8 cellular contexts compared by ENCODE assay signal in genomic region chr2:25981596-25982272, GRCh38.
A peak's percentile ranks its signal among the peaks of the same experiment; 100 is the strongest.
DNase-seq lines count a peak whose midpoint lies in the region; ATAC-seq and TF ChIP-seq lines count a peak whose summit lies in the region.

No MANE protein-coding gene starts in this region.

- H3K27ac ChIP-seq in WERI-Rb-1 (peak overlapping the region; percentile 68), parathyroid adenoma (no peak overlapping the region)

- H3K79me2 ChIP-seq in parathyroid adenoma: peaks cover 4% of the 10 kb centered on the region

- DNase-seq in NCI-H345 (lab: John Stamatoyannopoulos, UW) (peak; percentile 58), NCI-H345 treated with DMSO at 0.1 percent for 48 hours (lab: John Stamatoyannopoulos, UW; ENCODE audit: unreplicated experiment) (no peak), WERI-Rb-1 (no peak), germinal center (ENCODE audit: low spot score) (peak; percentile 21), GDM1 (lab: John Stamatoyannopoulos, UW) (no peak)

- H3K9me3 ChIP-seq in WERI-Rb-1 (ENCODE audit: severe bottlenecking) (no peaks in the 10 kb centered on the region), parathyroid adenoma (ENCODE audit: control insufficient read depth, low read length) (no peaks in the 10 kb centered on the region)

- peak overlapping the region; percentile 82 for H3K4me3 ChIP-seq in WERI-Rb-1 (ENCODE audit: low read depth, low read length)
- peak overlapping the region; percentile 74 for H3K4me3 ChIP-seq in parathyroid adenoma (ENCODE audit: low read depth, low read length)

- H3K27me3 ChIP-seq in WERI-Rb-1 (ENCODE audit: insufficient read depth, low read depth, severe bottlenecking): no peaks in the 10 kb centered on the region
- H3K27me3 ChIP-seq in parathyroid adenoma (ENCODE audit: control insufficient read depth, insufficient read depth, low read length): no peaks in the 10 kb centered on the region

- H3K4me2 ChIP-seq in parathyroid adenoma (ENCODE audit: low read length): peak overlapping the region; percentile 97

- ATAC-seq in HG02759 (IDR thresholded peaks at IDR 0.05; ENCODE audit: unreplicated experiment) (peak; percentile 22), GM21529 (IDR thresholded peaks at IDR 0.05; ENCODE audit: unreplicated experiment) (no peak)

- no peak for TF ChIP-seq CTCF in WERI-Rb-1 (IDR thresholded peaks at IDR 0.05; ENCODE audit: low read depth, low read length)
- TF ChIP-seq CTCF in parathyroid adenoma (IDR thresholded peaks at IDR 0.05): peak; percentile 16

- peak overlapping the region; percentile 65 for H2AFZ ChIP-seq in parathyroid adenoma

- peaks cover 12% of the 10 kb centered on the region for H3K4me1 ChIP-seq in parathyroid adenoma

- H3K36me3 ChIP-seq in WERI-Rb-1 (peaks cover 20% of the 10 kb centered on the region), parathyroid adenoma (ENCODE audit: control insufficient read depth, insufficient read depth, low read length) (no peaks in the 10 kb centered on the region)

- H3K9ac ChIP-seq in parathyroid adenoma: peak overlapping the region; percentile 22

Comparison
In these comparisons a context has a peak if more than half of its experiments do, and no peak if none do; other contexts are left out.
1. DNase-seq: peak in NCI-H345 (single experiment) and germinal center (single experiment); none in NCI-H345 treated with DMSO at 0.1 percent for 48 hours (single experiment), WERI-Rb-1 (single experiment) and GDM1 (single experiment).